Comparison of ENCODE assay signal across 20 cellular contexts in the genomic region with DNA sequence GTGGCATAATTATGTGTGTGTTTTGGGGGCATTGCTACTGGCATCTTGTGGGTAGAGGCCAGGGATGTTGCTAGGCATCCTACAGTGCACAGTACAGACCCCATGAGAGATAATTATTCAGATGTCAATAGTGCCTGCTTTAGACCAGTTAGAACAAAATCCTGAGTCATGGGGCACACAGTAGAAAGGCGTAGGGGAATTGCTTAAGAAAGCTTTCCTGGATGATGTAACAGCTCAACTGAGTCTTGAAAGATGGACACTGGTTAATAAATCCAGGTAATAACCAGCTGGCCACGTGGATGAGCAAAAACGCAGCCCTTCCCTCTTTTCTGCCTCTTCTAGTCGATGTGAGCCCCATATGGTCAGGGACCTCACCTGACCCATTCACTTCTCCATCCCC. TPM values are rescaled to one million over a fixed set of nuclear protein-coding genes. Genes with fewer than 3 reads are reported as not detected.
A peak's percentile ranks its signal among the peaks of the same experiment; 100 is the strongest.
DNase-seq lines count a peak whose midpoint lies in the region; ATAC-seq, FAIRE-seq and TF ChIP-seq lines count a peak whose summit lies in the region.
"Had no signal": no experiment of that assay in that cellular context is flagged by ENCODE, and none has a peak within 500 bp of the region (broad histone marks: within the 10 kb centered on the region; RNA-seq: fewer than 3 reads in every experiment).

No MANE protein-coding gene starts in this region.

- DNase-seq in HTR-8/SVneo (ENCODE audit: insufficient read length, low spot score) (no peak), OCI-M1 (lab: John Stamatoyannopoulos, UW) (peak; percentile 7), posterior vena cava (ENCODE audit: low spot score) (peak; percentile 20), esophagus muscularis mucosa (ENCODE audit: extremely low spot score) (no peak)
- DNase-seq in activated CD8-positive, alpha-beta memory T cell treated with anti-CD3 and anti-CD28 coated beads, Interleukin-2, amount 50 U/mL, for 4 hours = no peak
- DNase-seq in naive thymus-derived CD4-positive, alpha-beta T cell = no peak
- DNase-seq: BE2C; CD4-positive, alpha-beta T cell; EL; HFFc6; Kasumi-1; NCI-H1048; NCI-H1436 treated with DMSO at 0.1 percent for 48 hours; NCI-H2081; NCI-H510A; NCI-H82; Peyer's patch; SHP77 treated with DMSO at 0.1 percent for 48 hours had no signal

- H3K4me3 Mint-ChIP-seq in naive thymus-derived CD4-positive, alpha-beta T cell = no peak overlapping the region
- H3K4me3 Mint-ChIP-seq: CD4-positive, alpha-beta T cell; HFFc6 had no signal

- H3K27ac Mint-ChIP-seq in naive thymus-derived CD4-positive, alpha-beta T cell = no peak overlapping the region
- H3K27ac Mint-ChIP-seq: CD4-positive, alpha-beta T cell; HFFc6 had no signal

- peak overlapping the region; percentile 33 for H3K27ac ChIP-seq in cingulate gyrus (ENCODE audit: low read depth, low read length)
- no peak overlapping the region for H3K27ac ChIP-seq in naive thymus-derived CD4-positive, alpha-beta T cell (ENCODE audit: low read depth, low read length)
- H3K27ac ChIP-seq in esophagus muscularis mucosa (replicated peaks in 1 of 4) = no peak overlapping the region
- H3K27ac ChIP-seq: Peyer's patch had no signal

- no peak for TF ChIP-seq POLR2A in esophagus muscularis mucosa (IDR thresholded peaks at IDR 0.05; ENCODE audit: low read depth)

- WGBS in esophagus muscularis mucosa = 67% methylated on average over 4 of the region's 4 CpGs

- no peaks in the 10 kb centered on the region for H3K9me3 ChIP-seq in naive thymus-derived CD4-positive, alpha-beta T cell (ENCODE audit: control insufficient read depth in 2 of 3, low read length in 3 of 3)
- no peaks in the 10 kb centered on the region for H3K9me3 ChIP-seq in esophagus muscularis mucosa
- H3K9me3 ChIP-seq: BE2C, Peyer's patch had no signal

- H3K27me3 Mint-ChIP-seq in naive thymus-derived CD4-positive, alpha-beta T cell = peaks cover 0 to 38% (median 6%) of the 10 kb centered on the region in 5 donors

- no peaks in the 10 kb centered on the region for H3K36me3 ChIP-seq in naive thymus-derived CD4-positive, alpha-beta T cell (ENCODE audit: control insufficient read depth in 2 of 3, insufficient read depth in 3 of 3, low read length in 3 of 3)
- H3K36me3 ChIP-seq in esophagus muscularis mucosa = peaks cover 0 to 4% (median 0%) of the 10 kb centered on the region in 4 donors
- H3K36me3 ChIP-seq: BE2C, Peyer's patch had no signal

- TF ChIP-seq EP300 in esophagus muscularis mucosa (IDR thresholded peaks at IDR 0.05) = no peak

- peaks cover 0 to 1% (median 0%) of the 10 kb centered on the region in 7 donors for H3K4me1 Mint-ChIP-seq in naive thymus-derived CD4-positive, alpha-beta T cell

- no peaks in the 10 kb centered on the region for H3K9me3 Mint-ChIP-seq in naive thymus-derived CD4-positive, alpha-beta T cell
- H3K9me3 Mint-ChIP-seq: CD4-positive, alpha-beta T cell; HFFc6 had no signal

- CTCF ChIA-PET in naive thymus-derived CD4-positive, alpha-beta T cell (lab: Charles Lee) = no interaction called here

- POLR2A ChIA-PET in naive thymus-derived CD4-positive, alpha-beta T cell (lab: Charles Lee) = no interaction called here

- no peaks in the 10 kb centered on the region for H3K36me3 Mint-ChIP-seq in naive thymus-derived CD4-positive, alpha-beta T cell

- intact Hi-C loops in posterior vena cava (cut with DNase I) = no loop called here
- intact Hi-C loops in naive thymus-derived CD4-positive, alpha-beta T cell (cut with micrococcal nuclease) = no loop called here
- intact Hi-C loops in esophagus muscularis mucosa (cut with DNase I) = no loop called here

- peak; percentile 83 for FAIRE-seq in HTR-8/SVneo (lab: Jason Lieb, UNC)
- FAIRE-seq: H54 had no signal

- H3K4me1 ChIP-seq in naive thymus-derived CD4-positive, alpha-beta T cell (ENCODE audit: control insufficient read depth in 2 of 2, insufficient read depth in 2 of 2, low read length in 2 of 2) = no peaks in the 10 kb centered on the region
- H3K4me1 ChIP-seq in esophagus muscularis mucosa = peaks cover 15 to 54% (median 43%) of the 10 kb centered on the region in 4 donors
- H3K4me1 ChIP-seq: Peyer's patch had no signal

- H3K27me3 ChIP-seq in naive thymus-derived CD4-positive, alpha-beta T cell (ENCODE audit: control insufficient read depth in 2 of 2, insufficient read depth in 2 of 2, low read length in 2 of 2) = no peaks in the 10 kb centered on the region
- no peaks in the 10 kb centered on the region for H3K27me3 ChIP-seq in esophagus muscularis mucosa
- H3K27me3 ChIP-seq: BE2C, Peyer's patch had no signal

- TF ChIP-seq CTCF in esophagus muscularis mucosa (IDR thresholded peaks at IDR 0.05) = no peak

- ATAC-seq in naive thymus-derived CD4-positive, alpha-beta T cell = no peak

- no peak overlapping the region for H3K4me3 ChIP-seq in naive thymus-derived CD4-positive, alpha-beta T cell (ENCODE audit: low read length)
- no peak overlapping the region for H3K4me3 ChIP-seq in esophagus muscularis mucosa
- H3K4me3 ChIP-seq: Peyer's patch had no signal

RNA-seq across cellular contexts. Expression of a gene that starts 51.1 kb away (rescaled TPM):
- 1 to 10 TPM; 1.6 to 9.7 TPM for total RNA-seq in posterior vena cava
- under 1 TPM in 2 of 5 experiments, not detected in 3; 0.08 to 0.58 TPM for total RNA-seq in naive thymus-derived CD4-positive, alpha-beta T cell
- polyA plus RNA-seq in naive thymus-derived CD4-positive, alpha-beta T cell = not detected
- 10 to 100 TPM; 32.3 to 55.5 (median 51.9) TPM for total RNA-seq in esophagus muscularis mucosa

Comparison
In these comparisons a context has a peak if more than half of its experiments do, and no peak if none do; other contexts are left out.
1. DNase-seq: peak in OCI-M1 (single experiment) and posterior vena cava (single experiment); none in HTR-8/SVneo (single experiment), activated CD8-positive, alpha-beta memory T cell treated with anti-CD3 and anti-CD28 coated beads, Interleukin-2, amount 50 U/mL, for 4 hours (single experiment), naive thymus-derived CD4-positive, alpha-beta T cell (0 of 9) and esophagus muscularis mucosa (single experiment).